In genomic region chr2:131092409-131093065, GRCh38 we compare ENCODE assay signal across 8 cellular contexts. TPM values are rescaled to one million over a fixed set of nuclear protein-coding genes. Genes with fewer than 3 reads are reported as not detected.
DNase-seq lines count a peak whose midpoint lies in the region; ATAC-seq, FAIRE-seq and TF ChIP-seq lines count a peak whose summit lies in the region.

No MANE protein-coding gene starts in this region.

- POLR2A ChIA-PET in A549 (lab: Yijun Ruan, JAX), result interaction anchor here (1.3 to 4.0 kb wide), 3 partner anchors 8 to 75 kb away, joined by 5 to 43 read pairs (median 9); partner anchors contain the start of gene PLEKHB2
- POLR2A ChIA-PET in activated naive CD8-positive, alpha-beta T cell treated with anti-CD3 and anti-CD28 coated beads, Interleukin-2, amount 10 ng/mL, durations not matched to agents 7 days and 5 days (lab: Charles Lee), result interaction anchor here (0.7 to 3.9 kb wide), 11 partner anchors 9 to 400 kb away, joined by 3 to 86 read pairs (median 3); partner anchors contain the start of genes MZT2A and PLEKHB2

- no peak for FAIRE-seq in A549 (lab: Jason Lieb, UNC)

- H3K9me3 ChIP-seq in A549 (no peaks in the 10 kb centered on the region), HUES48 (ENCODE audit: control insufficient read depth, insufficient read depth, low read length) (no peaks in the 10 kb centered on the region), suprapubic skin (no peaks in the 10 kb centered on the region)

- H3K27ac Mint-ChIP-seq in activated naive CD8-positive, alpha-beta T cell treated with anti-CD3 and anti-CD28 coated beads, Interleukin-2, amount 10 ng/mL, durations not matched to agents 7 days and 5 days, result peak overlapping the region; percentile 78

- ATAC-seq in A549 (no peak), GM18498 (IDR thresholded peaks at IDR 0.05; ENCODE audit: unreplicated experiment) (no peak)
- no peak for ATAC-seq in activated naive CD8-positive, alpha-beta T cell treated with anti-CD3 and anti-CD28 coated beads, Interleukin-2, amount 10 ng/mL, durations not matched to agents 7 days and 5 days (ENCODE audit: low read depth)

- TF ChIP-seq RAD21 in A549 (conservative IDR thresholded peaks at IDR 0.05 in 1 of 2, IDR thresholded peaks at IDR 0.05 in 1 of 2), result no peak

- H3K27me3 Mint-ChIP-seq in activated naive CD8-positive, alpha-beta T cell treated with anti-CD3 and anti-CD28 coated beads, Interleukin-2, amount 10 ng/mL, durations not matched to agents 7 days and 5 days, result peaks cover 2% of the 10 kb centered on the region

- WGBS in A549 (ENCODE audit: missing lambda C conversion rate), result 1% methylated on average over 21 of the region's 36 CpGs
- 1% methylated on average over 36 of the region's 36 CpGs for WGBS in suprapubic skin

- DNase-seq in A549 (ENCODE audit: low read depth in 1 of 2, low spot score in 1 of 2) (peak in 1 of 2 experiments; percentile 17), kidney tubule cell (ENCODE audit: low spot score) (peak; percentile 35), suprapubic skin (ENCODE audit: low spot score in 2 of 2) (peak in 1 of 2 donors; percentile 81), iPS-NIHi11 (ENCODE audit: low spot score) (no peak), NCI-H524 (lab: John Stamatoyannopoulos, UW) (no peak)
- DNase-seq in activated naive CD8-positive, alpha-beta T cell treated with anti-CD3 and anti-CD28 coated beads, Interleukin-2, amount 10 ng/mL, durations not matched to agents 7 days and 5 days, result no peak

- H3K4me3 Mint-ChIP-seq in activated naive CD8-positive, alpha-beta T cell treated with anti-CD3 and anti-CD28 coated beads, Interleukin-2, amount 10 ng/mL, durations not matched to agents 7 days and 5 days, result peak overlapping the region; percentile 81

- H3K27ac ChIP-seq in A549 (peak overlapping the region; percentile 96 to 99), HUES48 (ENCODE audit: low read depth, low read length) (peak overlapping the region; percentile 99), suprapubic skin (peak overlapping the region; percentile 98)

- H3K4me1 ChIP-seq in A549, result peaks cover 16% of the 10 kb centered on the region; the same call in 2 of the 3 replicates
- H3K4me1 ChIP-seq in HUES48 (ENCODE audit: control insufficient read depth, insufficient read depth, low read length), result no peaks in the 10 kb centered on the region
- peaks cover 32% of the 10 kb centered on the region for H3K4me1 ChIP-seq in suprapubic skin

- H3K4me3 ChIP-seq in A549, result peak overlapping the region; percentile 88
- H3K4me3 ChIP-seq in HUES48 (ENCODE audit: low read depth, low read length), result peak overlapping the region; percentile 96
- H3K4me3 ChIP-seq in suprapubic skin, result peak overlapping the region; percentile 88

- CTCF ChIA-PET in A549 (lab: Yijun Ruan, JAX), result interaction anchor here (0.6 to 2.1 kb wide), 5 partner anchors 9 to 264 kb away, joined by 3 to 6 read pairs (median 4); partner anchors contain the start of gene PLEKHB2

- no peaks in the 10 kb centered on the region for H3K9me3 Mint-ChIP-seq in activated naive CD8-positive, alpha-beta T cell treated with anti-CD3 and anti-CD28 coated beads, Interleukin-2, amount 10 ng/mL, durations not matched to agents 7 days and 5 days

- TF ChIP-seq EP300 in A549 (IDR thresholded peaks at IDR 0.05), result no peak
- TF ChIP-seq EP300 in suprapubic skin (IDR thresholded peaks at IDR 0.05), result no peak

- peak overlapping the region; percentile 99 for H3K9ac ChIP-seq in HUES48 (ENCODE audit: low read depth, low read length)

- H3K36me3 ChIP-seq in HUES48 (ENCODE audit: control insufficient read depth, insufficient read depth, low read length) (peaks cover 23% of the 10 kb centered on the region), suprapubic skin (peaks cover 19% of the 10 kb centered on the region)

- no peak for TF ChIP-seq CTCF in A549 (IDR thresholded peaks at IDR 0.05)
- TF ChIP-seq CTCF in suprapubic skin (IDR thresholded peaks at IDR 0.05), result no peak

- H3K4me2 ChIP-seq in A549, result peak overlapping the region; percentile 84

- peaks cover 17% of the 10 kb centered on the region for H3K4me1 Mint-ChIP-seq in activated naive CD8-positive, alpha-beta T cell treated with anti-CD3 and anti-CD28 coated beads, Interleukin-2, amount 10 ng/mL, durations not matched to agents 7 days and 5 days

- H3K27me3 ChIP-seq in HUES48 (ENCODE audit: control insufficient read depth, insufficient read depth, low read length) (no peaks in the 10 kb centered on the region), suprapubic skin (no peaks in the 10 kb centered on the region)

- TF ChIP-seq POLR2A in A549 (IDR thresholded peaks at IDR 0.05; ENCODE audit: low read length) (no peak), suprapubic skin (IDR thresholded peaks at IDR 0.05) (no peak)

- peaks cover 12% of the 10 kb centered on the region for H3K36me3 Mint-ChIP-seq in activated naive CD8-positive, alpha-beta T cell treated with anti-CD3 and anti-CD28 coated beads, Interleukin-2, amount 10 ng/mL, durations not matched to agents 7 days and 5 days

TF ChIP-seq in A549, 52 proteins besides CTCF, POLR2A, EP300 and RAD21 (continues in another document):
- no peak for TF ChIP-seq REST (IDR thresholded peaks at IDR 0.05)
- no peak for TF ChIP-seq RCOR1 (IDR thresholded peaks at IDR 0.05; ENCODE audit: low read depth, low read length)
- TF ChIP-seq HOXA7 (CRISPR knock-in tag; IDR thresholded peaks at IDR 0.05), result no peak
- no peak for TF ChIP-seq TP53 (CRISPR knock-in tag; IDR thresholded peaks at IDR 0.05)
- no peak for TF ChIP-seq ZNF302 (CRISPR knock-in tag; IDR thresholded peaks at IDR 0.05)
- TF ChIP-seq HOXB5 (CRISPR knock-in tag; IDR thresholded peaks at IDR 0.05), result no peak
- TF ChIP-seq JUNB (IDR thresholded peaks at IDR 0.05), result no peak
- TF ChIP-seq RARB (CRISPR knock-in tag; IDR thresholded peaks at IDR 0.05), result no peak
- no peak for TF ChIP-seq TFCP2L1 (CRISPR knock-in tag; IDR thresholded peaks at IDR 0.05)
- TF ChIP-seq NR3C1 (IDR thresholded peaks at IDR 0.05), result no peak
- TF ChIP-seq FOSL2 (IDR thresholded peaks at IDR 0.05), result no peak
- TF ChIP-seq FOSL2 (CRISPR knock-in tag; IDR thresholded peaks at IDR 0.05), result no peak
- no peak for TF ChIP-seq ELK1 (IDR thresholded peaks at IDR 0.05; ENCODE audit: low read depth, low read length)

RNA-seq across cellular contexts. Expression of gene FAM168B, which starts 0.7 kb away (rescaled TPM):
- polyA plus RNA-seq in A549 (2011; rRNA removed), result 86.8 and 106 TPM in 2 replicates
- 73.6 and 125 TPM in 2 replicates for polyA plus RNA-seq in A549 (2012; cell fraction: cytosol; rRNA removed)
- polyA plus RNA-seq in A549 (2012; cell fraction: nucleus; rRNA removed), result 135 and 159 TPM in 2 replicates
- 80.9 to 84.0 TPM (median 83.2 TPM) in 3 replicates for polyA plus RNA-seq in A549 (2017; fragmentation: RNase III; extraction: RNeasy Plus Mini Kit Qiagen cat#74134 plus additional on column Dnase treatment)
- polyA minus RNA-seq in A549 (2011; rRNA and poly(A)+ RNA removed), result 92.2 and 106 TPM in 2 replicates
- total RNA-seq in activated naive CD8-positive, alpha-beta T cell treated with anti-CD3 and anti-CD28 coated beads, Interleukin-2, amount 10 ng/mL, durations not matched to agents 7 days and 5 days, result 10 to 100 TPM; 63.0 to 67.9 TPM
- 100 to 1,000 TPM in 2 of 4 donors, 10 to 100 TPM in 2; 70.4 to 130 (median 99.0) TPM for total RNA-seq in suprapubic skin

RNA-seq across cellular contexts. Expression of gene PLEKHB2, which starts 12.6 kb away (rescaled TPM):
- polyA plus RNA-seq in A549 (2011; rRNA removed) (70.6 and 76.6 TPM in 2 replicates), A549 (2017; fragmentation: RNase III; extraction: RNeasy Plus Mini Kit Qiagen cat#74134 plus additional on column Dnase treatment) (54.4 to 57.5 TPM (median 57.0 TPM) in 3 replicates)
- 68.4 and 105 TPM in 2 replicates for polyA plus RNA-seq in A549 (2012; cell fraction: cytosol; rRNA removed)
- 29.6 and 35.5 TPM in 2 replicates for polyA plus RNA-seq in A549 (2012; cell fraction: nucleus; rRNA removed)
- polyA minus RNA-seq in A549 (2011; rRNA and poly(A)+ RNA removed), result 78.0 and 89.8 TPM in 2 replicates
- 10 to 100 TPM; 54.2 to 55.9 TPM for total RNA-seq in activated naive CD8-positive, alpha-beta T cell treated with anti-CD3 and anti-CD28 coated beads, Interleukin-2, amount 10 ng/mL, durations not matched to agents 7 days and 5 days
- total RNA-seq in suprapubic skin, result 10 to 100 TPM; 44.9 to 59.9 (median 54.4) TPM
